ENCODE assay signal across 8 cellular contexts in the genomic region with DNA sequence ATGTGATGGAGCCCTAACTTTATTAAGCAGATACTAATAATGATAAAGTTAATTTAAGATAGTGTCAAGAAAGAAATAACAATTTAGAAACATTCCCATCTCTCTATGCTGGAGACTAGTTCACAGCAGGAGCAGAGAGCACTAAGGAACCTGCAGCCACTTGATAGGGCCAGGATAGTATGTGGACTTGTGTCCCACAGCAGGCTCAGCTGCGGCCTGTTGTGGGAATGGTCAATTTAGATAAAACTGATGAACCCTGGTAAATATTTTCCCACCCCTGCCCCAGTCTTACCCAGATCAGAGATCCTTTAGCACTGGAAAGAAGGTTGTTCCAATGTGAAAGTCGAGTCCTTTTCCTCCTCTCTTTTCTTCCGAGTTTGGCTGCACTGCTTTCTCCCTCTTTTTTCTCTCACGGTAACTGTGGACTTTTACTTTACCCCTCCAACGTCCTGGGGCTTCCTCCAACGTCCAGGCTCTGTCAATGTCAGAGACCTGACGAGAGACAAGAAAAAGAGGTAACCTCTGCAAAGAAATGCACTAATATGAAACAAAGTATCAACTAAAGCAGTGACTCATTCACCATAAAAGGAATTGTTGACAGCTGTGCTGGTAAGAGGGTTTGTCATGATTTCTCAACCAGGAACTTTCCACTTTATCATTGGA. TPM values are rescaled to one million over a fixed set of nuclear protein-coding genes. Genes with fewer than 3 reads are reported as not detected.
DNase-seq lines count a peak whose midpoint lies in the region; ATAC-seq and TF ChIP-seq lines count a peak whose summit lies in the region.

GBP2 (minus strand) TSS at position 544 of the 663 bp plus-strand sequence. CDS start 4,148 bp downstream, outside the sequence.

- no peak within 1 kb of the TSS for H2BK15ac ChIP-seq in neuronal stem cell (ENCODE audit: low read length)

- no peaks in the 10 kb centered on the region for H3K9me3 ChIP-seq in esophagus squamous epithelium
- no peaks in the 10 kb centered on the region for H3K9me3 ChIP-seq in neuronal stem cell (replicated peaks in 1 of 2; ENCODE audit: control insufficient read depth in 2 of 2, insufficient read depth in 1 of 2, low read depth in 1 of 2, low read length in 2 of 2)

- H2BK120ac ChIP-seq in neuronal stem cell (ENCODE audit: low read depth, low read length): no peak within 1 kb of the TSS

- WGBS in esophagus squamous epithelium, 2 donors: 1 to 2% methylated on average over 7 of the region's 7 CpGs
- no CpG with 5 or more reads among the region's 7 CpGs for WGBS in neuronal stem cell (ENCODE audit: extremely low coverage in 2 of 2, insufficient read length in 2 of 2, insufficient replicate concordance in 1 of 2), 2 donors

- H3K36me3 ChIP-seq in esophagus squamous epithelium (peaks cover 0 to 13% (median 0%) of the 10 kb centered on the region in 3 donors), neuronal stem cell (replicated peaks in 1 of 2; ENCODE audit: control insufficient read depth in 2 of 2, insufficient read depth in 2 of 2, low read length in 2 of 2) (no peaks in the 10 kb centered on the region)

- H2AK5ac ChIP-seq in neuronal stem cell (ENCODE audit: low read depth, low read length): no peak within 1 kb of the TSS

- H3K27ac ChIP-seq in esophagus squamous epithelium: peak within 1 kb of the TSS; percentile 70 to 94 (median 88)
- H3K27ac ChIP-seq in neuronal stem cell (replicated peaks; ENCODE audit: low read length): no peak within 1 kb of the TSS

- no peaks in the 10 kb centered on the region for H3K27me3 ChIP-seq in esophagus squamous epithelium
- no peaks in the 10 kb centered on the region for H3K27me3 ChIP-seq in neuronal stem cell (ENCODE audit: control insufficient read depth in 3 of 3, insufficient read depth in 3 of 3, low read depth in 1 of 3, low read length in 3 of 3)

- H3K4me2 ChIP-seq in neuronal stem cell (ENCODE audit: insufficient read depth, low read length, poor library complexity, severe bottlenecking): no peak within 1 kb of the TSS

- H3K4ac ChIP-seq in neuronal stem cell (ENCODE audit: low read length): no peak within 1 kb of the TSS

- peak within 1 kb of the TSS; percentile 15 for H2AFZ ChIP-seq in neuronal stem cell (ENCODE audit: low read length)

- H3K23ac ChIP-seq in neuronal stem cell (ENCODE audit: low read depth, low read length, poor library complexity): no peak within 1 kb of the TSS

- H3K4me1 ChIP-seq in esophagus squamous epithelium (peaks cover 15 to 77% (median 27%) of the 10 kb centered on the region in 3 donors), neuronal stem cell (ENCODE audit: control insufficient read depth in 2 of 2, insufficient read depth in 1 of 2, low read depth in 1 of 2, low read length in 2 of 2) (no peaks in the 10 kb centered on the region)

- H3K4me3 ChIP-seq in esophagus squamous epithelium: peak within 1 kb of the TSS; percentile 33 to 72 (median 57)
- H3K4me3 ChIP-seq in neuronal stem cell (ENCODE audit: low read length in 2 of 2): no peak within 1 kb of the TSS

- intact Hi-C loops in esophagus squamous epithelium (cut with DNase I): no loop called here

- no peak within 1 kb of the TSS for H4K8ac ChIP-seq in neuronal stem cell (ENCODE audit: low read depth, low read length)

- H3K18ac ChIP-seq in neuronal stem cell (ENCODE audit: low read length): no peak within 1 kb of the TSS

- DNase-seq in ELR (ENCODE audit: low read depth) (peak; percentile 75), HS-5 (ENCODE audit: low read depth) (peak; percentile 54), esophagus squamous epithelium (lab: John Stamatoyannopoulos, UW) (no peak), neuronal stem cell (ENCODE audit: low spot score) (no peak), NCI-H187 treated with DMSO at 0.1 percent for 48 hours (lab: John Stamatoyannopoulos, UW) (no peak), NCI-H748 treated with DMSO at 0.1 percent for 48 hours (lab: John Stamatoyannopoulos, UW) (no peak)
- peak; percentile 15 to 35 for DNase-seq in activated CD4-positive, alpha-beta T cell treated with anti-CD3 and anti-CD28 coated beads, Interleukin-2, amount 50 U/mL, for 48 hours

- no peak within 1 kb of the TSS for H2BK12ac ChIP-seq in neuronal stem cell (ENCODE audit: low read length)

- H4K91ac ChIP-seq in neuronal stem cell (ENCODE audit: low read depth, low read length, poor library complexity): no peak within 1 kb of the TSS

- peak in 2 of 4 donors; percentile 43 to 73 for TF ChIP-seq POLR2A in esophagus squamous epithelium (IDR thresholded peaks at IDR 0.05)

- peak; percentile 81 for ATAC-seq in GM21447 (IDR thresholded peaks at IDR 0.05; ENCODE audit: unreplicated experiment)

- no peak for TF ChIP-seq CTCF in esophagus squamous epithelium (IDR thresholded peaks at IDR 0.05)

- no peak within 1 kb of the TSS for H3K14ac ChIP-seq in neuronal stem cell (ENCODE audit: low read length)

- no peaks in the 10 kb centered on the region for H3K79me1 ChIP-seq in neuronal stem cell (ENCODE audit: low read depth, low read length)

- H3K9ac ChIP-seq in neuronal stem cell (ENCODE audit: low read depth, low read length, poor library complexity): no peak within 1 kb of the TSS

- H2BK5ac ChIP-seq in neuronal stem cell (ENCODE audit: low read length): no peak within 1 kb of the TSS

RNA-seq across cellular contexts. Expression of gene GBP2, which starts in this region (rescaled TPM):
- 10 to 100 TPM; 23.6 to 97.7 (median 54.2) TPM for total RNA-seq in esophagus squamous epithelium
- not detected for polyA plus RNA-seq in neuronal stem cell (2013, experiment 1 of 2)
- polyA plus RNA-seq in neuronal stem cell (2013, experiment 2 of 2): not detected

Comparison
In these comparisons a context has a peak if more than half of its experiments do, and no peak if none do; other contexts are left out.
1. DNase-seq: peak in ELR (single experiment), HS-5 (single experiment) and activated CD4-positive, alpha-beta T cell treated with anti-CD3 and anti-CD28 coated beads, Interleukin-2, amount 50 U/mL, for 48 hours (2 of 2); none in esophagus squamous epithelium (single experiment), neuronal stem cell (single experiment), NCI-H187 treated with DMSO at 0.1 percent for 48 hours (single experiment) and NCI-H748 treated with DMSO at 0.1 percent for 48 hours (single experiment).
2. H3K4me3 ChIP-seq: peak in esophagus squamous epithelium (4 of 4); none in neuronal stem cell (0 of 2).